1 cellular context compared by ENCODE assay signal in the genomic region with DNA sequence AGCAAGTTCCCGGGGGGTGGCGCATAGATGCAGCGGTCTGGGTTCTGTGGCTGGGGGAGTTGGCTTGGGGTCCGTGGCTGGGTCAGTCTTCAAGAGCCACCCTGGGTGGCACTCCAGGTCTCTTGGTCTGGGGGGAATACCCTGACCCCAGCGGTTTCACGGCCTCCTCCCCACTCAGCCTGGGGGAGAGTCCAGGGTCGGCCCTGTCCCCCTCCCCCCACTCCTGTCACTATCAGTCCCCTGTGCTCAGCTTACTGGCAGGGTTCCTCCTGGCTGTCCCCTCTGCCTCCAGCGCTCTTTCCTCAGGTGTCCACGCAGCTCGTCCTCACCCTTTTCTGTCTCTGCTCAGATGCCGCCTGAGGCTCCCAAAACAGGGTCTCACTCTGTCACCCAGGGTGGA.
TF ChIP-seq lines count a peak whose summit lies in the region.

No MANE protein-coding gene starts in this region.

TF ChIP-seq in H1, 55 proteins besides CTCF, POLR2A, EP300 and RAD21:
- TF ChIP-seq RFX5 (IDR thresholded peaks at IDR 0.05; ENCODE audit: borderline replicate concordance, low read depth, low read length) = no peak
- no peak for TF ChIP-seq POU5F1 (IDR thresholded peaks at IDR 0.05; ENCODE audit: low read depth, low read length)
- TF ChIP-seq BACH1 (IDR thresholded peaks at IDR 0.05; ENCODE audit: low read length) = no peak
- TF ChIP-seq KDM4A (IDR thresholded peaks at IDR 0.05; ENCODE audit: low read depth, low read length, severe bottlenecking) = no peak
- no peak for TF ChIP-seq RBBP5 (IDR thresholded peaks at IDR 0.05; ENCODE audit: borderline replicate concordance, low read depth, low read length)
- no peak for TF ChIP-seq GABPA (IDR thresholded peaks at IDR 0.05; ENCODE audit: borderline replicate concordance, insufficient read depth, low read length)
- TF ChIP-seq ZNF274 (IDR thresholded peaks at IDR 0.05; ENCODE audit: borderline replicate concordance, extremely low read depth, low read length) = no peak
- no peak for TF ChIP-seq E2F6 (IDR thresholded peaks at IDR 0.05)
- no peak for TF ChIP-seq HDAC6 (IDR thresholded peaks at IDR 0.05; ENCODE audit: low read depth, low read length)
- TF ChIP-seq SUZ12 (IDR thresholded peaks at IDR 0.05; ENCODE audit: low read length) = no peak
- TF ChIP-seq KDM1A (IDR thresholded peaks at IDR 0.05; ENCODE audit: borderline replicate concordance, low read length) = no peak
- no peak for TF ChIP-seq YY1 (IDR thresholded peaks at IDR 0.05; ENCODE audit: low read depth, low read length)
- TF ChIP-seq MAFK (IDR thresholded peaks at IDR 0.05; ENCODE audit: low read depth, low read length) = no peak
- no peak for TF ChIP-seq RXRA (IDR thresholded peaks at IDR 0.05; ENCODE audit: insufficient read depth, low read depth, low read length)
- TF ChIP-seq TBP (IDR thresholded peaks at IDR 0.05; ENCODE audit: low read depth, low read length) = no peak
- no peak for TF ChIP-seq CEBPB (IDR thresholded peaks at IDR 0.05; ENCODE audit: low read depth, low read length)
- no peak for TF ChIP-seq SP2 (IDR thresholded peaks at IDR 0.05; ENCODE audit: low read length)
